25 cellular contexts compared by ENCODE assay signal in genomic region chr18:6948238-6948637, GRCh38.
"Had no signal": no experiment of that assay in that cellular context is flagged by ENCODE, and none has a peak within 500 bp of the region (broad histone marks: within the 10 kb centered on the region; RNA-seq: fewer than 3 reads in every experiment).

No MANE protein-coding gene starts in this region.

- H3K27ac Mint-ChIP-seq: activated CD4-positive, alpha-beta memory T cell treated with anti-CD3 and anti-CD28 coated beads, Interleukin-2, amount 10 ng/mL, durations not matched to agents 7 days and 5 days; activated CD4-positive, alpha-beta T cell treated with anti-CD3 and anti-CD28 coated beads, Interleukin-2, amount 10 ng/mL, durations not matched to agents 7 days and 5 days; activated T-cell treated with anti-CD3 and anti-CD28 coated beads, Interleukin-2, amount 50 U/mL, for 24 hours; activated T-helper 17 cell treated with anti-CD3 and anti-CD28 coated beads, Interleukin-2, amount 50 U/mL, for 72 hours; naive thymus-derived CD8-positive, alpha-beta T cell had no signal

- H3K27ac ChIP-seq: breast epithelium, esophagus muscularis mucosa, right atrium auricular region, spleen, testis, uterus had no signal

- H3K36me3 Mint-ChIP-seq: naive thymus-derived CD8-positive, alpha-beta T cell had no signal

- ATAC-seq: activated T-helper 17 cell treated with anti-CD3 and anti-CD28 coated beads, Interleukin-2, amount 50 U/mL, for 72 hours; naive thymus-derived CD8-positive, alpha-beta T cell; stimulated activated naive CD8-positive, alpha-beta T cell treated with anti-CD3 and anti-CD28 coated beads, Interleukin-15, Interleukin-2, amounts not matched to agents 100 U/mL and 50 U/mL, for 24 hours had no signal

- H3K36me3 ChIP-seq: breast epithelium, esophagus muscularis mucosa, right atrium auricular region, spleen, uterus had no signal

- H3K27me3 ChIP-seq: breast epithelium, right atrium auricular region, spleen, testis, uterus had no signal

- H3K4me1 Mint-ChIP-seq: activated CD4-positive, alpha-beta memory T cell treated with anti-CD3 and anti-CD28 coated beads, Interleukin-2, amount 10 ng/mL, durations not matched to agents 7 days and 5 days; activated CD4-positive, alpha-beta T cell treated with anti-CD3 and anti-CD28 coated beads, Interleukin-2, amount 10 ng/mL, durations not matched to agents 7 days and 5 days; activated T-helper 17 cell treated with anti-CD3 and anti-CD28 coated beads, Interleukin-2, amount 50 U/mL, for 72 hours; central memory CD8-positive, alpha-beta T cell; naive thymus-derived CD8-positive, alpha-beta T cell had no signal

- H3K9me3 ChIP-seq: breast epithelium, esophagus muscularis mucosa, right atrium auricular region, spleen, testis, uterus had no signal

- DNase-seq: activated CD4-positive, alpha-beta memory T cell treated with anti-CD3 and anti-CD28 coated beads, Interleukin-2, amount 10 ng/mL, durations not matched to agents 7 days and 5 days; activated CD4-positive, alpha-beta T cell treated with anti-CD3 and anti-CD28 coated beads, Interleukin-2, amount 10 ng/mL, durations not matched to agents 7 days and 5 days; activated CD4-positive, CD25-positive, alpha-beta regulatory T cell treated with anti-CD3 and anti-CD28 coated beads, Interleukin-2, amount 50 U/mL, for 72 hours; activated CD8-positive, alpha-beta memory T cell treated with anti-CD3 and anti-CD28 coated beads, Interleukin-2, amount 50 U/mL, for 48 hours; activated gamma-delta T cell treated with Interleukin-2 at 50 U/mL for 16 hours; activated naive CD4-positive, alpha-beta T cell treated with anti-CD3 and anti-CD28 coated beads, Interleukin-2, amount 50 U/mL, for 16 hours; activated T-cell treated with anti-CD3 and anti-CD28 coated beads, Interleukin-2, amount 50 U/mL, for 24 hours; amygdala; dermis blood vessel endothelial cell; effector CD4-positive, alpha-beta T cell; foreskin melanocyte; naive thymus-derived CD8-positive, alpha-beta T cell; nucleus accumbens; spleen; stimulated activated naive CD8-positive, alpha-beta T cell treated with anti-CD3 and anti-CD28 coated beads, Interleukin-15, Interleukin-2, amounts not matched to agents 100 U/mL and 50 U/mL, for 24 hours; T-helper 2 cell; testis; uterus had no signal

- H3K9me3 Mint-ChIP-seq: mesothelial cell of epicardium, neural crest cell had no signal

- H3K4me3 Mint-ChIP-seq: activated CD4-positive, alpha-beta memory T cell treated with anti-CD3 and anti-CD28 coated beads, Interleukin-2, amount 10 ng/mL, durations not matched to agents 7 days and 5 days; activated CD4-positive, alpha-beta T cell treated with anti-CD3 and anti-CD28 coated beads, Interleukin-2, amount 10 ng/mL, durations not matched to agents 7 days and 5 days; activated T-cell treated with anti-CD3 and anti-CD28 coated beads, Interleukin-2, amount 50 U/mL, for 24 hours; activated T-helper 17 cell treated with anti-CD3 and anti-CD28 coated beads, Interleukin-2, amount 50 U/mL, for 72 hours; central memory CD8-positive, alpha-beta T cell; mesothelial cell of epicardium; naive thymus-derived CD8-positive, alpha-beta T cell; neural crest cell had no signal

- H3K27me3 Mint-ChIP-seq: activated CD4-positive, alpha-beta memory T cell treated with anti-CD3 and anti-CD28 coated beads, Interleukin-2, amount 10 ng/mL, durations not matched to agents 7 days and 5 days; activated CD4-positive, alpha-beta T cell treated with anti-CD3 and anti-CD28 coated beads, Interleukin-2, amount 10 ng/mL, durations not matched to agents 7 days and 5 days; activated T-cell treated with anti-CD3 and anti-CD28 coated beads, Interleukin-2, amount 50 U/mL, for 24 hours; activated T-helper 17 cell treated with anti-CD3 and anti-CD28 coated beads, Interleukin-2, amount 50 U/mL, for 72 hours; central memory CD8-positive, alpha-beta T cell had no signal

- H3K4me1 ChIP-seq: breast epithelium, esophagus muscularis mucosa, right atrium auricular region, spleen, uterus had no signal

- H3K4me3 ChIP-seq: breast epithelium, esophagus muscularis mucosa, right atrium auricular region, spleen, testis, uterus had no signal
